Comparison of ENCODE assay signal across 10 cellular contexts in genomic region chr3:13018039-13018431, GRCh38. TPM values are rescaled to one million over a fixed set of nuclear protein-coding genes. Genes with fewer than 3 reads are reported as not detected.
DNase-seq lines count a peak whose midpoint lies in the region; ATAC-seq and TF ChIP-seq lines count a peak whose summit lies in the region.
"Had no signal": no experiment of that assay in that cellular context is flagged by ENCODE, and none has a peak within 500 bp of the region (broad histone marks: within the 10 kb centered on the region; RNA-seq: fewer than 3 reads in every experiment).

No MANE protein-coding gene starts in this region.

- H3K4me3 ChIP-seq in Karpas-422 (ENCODE audit: low read length) = no peak overlapping the region

- peaks cover 37 to 45% of the 10 kb centered on the region in 2 donors for H3K4me1 Mint-ChIP-seq in effector memory CD8-positive, alpha-beta T cell (ENCODE audit: low read depth in 2 of 2)
- peaks cover 75% of the 10 kb centered on the region for H3K4me1 Mint-ChIP-seq in osteocyte (ENCODE audit: unreplicated experiment)

- no peak for ATAC-seq in effector memory CD8-positive, alpha-beta T cell (replicated peaks)

- peak; percentile 63 for DNase-seq in DMS 273 treated with DMSO at 0.1 percent for 48 hours (lab: John Stamatoyannopoulos, UW)
- DNase-seq in NCI-H2029 treated with DMSO at 0.1 percent for 48 hours (lab: John Stamatoyannopoulos, UW) = peak; percentile 39
- DNase-seq in effector memory CD8-positive, alpha-beta T cell = no peak
- no peak for DNase-seq in osteocyte (ENCODE audit: extremely low spot score, unreplicated experiment)
- no peak for DNase-seq in Karpas-422
- DNase-seq in G401 (ENCODE audit: low spot score) = no peak
- no peak for DNase-seq in stimulated activated CD4-positive, alpha-beta T cell treated with anti-CD3 and anti-CD28 coated beads, Interleukin-15, amount 100 ng/mL, for 24 hours
- no peak for DNase-seq in activated effector memory CD4-positive, alpha-beta T cell treated with anti-CD3 and anti-CD28 coated beads, Interleukin-2, amount 50 U/mL, for 16 hours
- DNase-seq: activated CD4-positive, alpha-beta T cell treated with anti-CD3 and anti-CD28 coated beads for 4 hours; NCI-H1930 had no signal

- in situ Hi-C loops in G401 (cut with HindIII; ENCODE audit: low sequenced_read_pairs) = no loop called here

- no peaks in the 10 kb centered on the region for H3K9me3 ChIP-seq in Karpas-422 (ENCODE audit: low read length)

- H2AFZ ChIP-seq in Karpas-422 (ENCODE audit: low read length) = no peak overlapping the region

- H3K9me2 ChIP-seq in Karpas-422 (replicated peaks; ENCODE audit: insufficient read depth, low read length) = no peaks in the 10 kb centered on the region

- peak overlapping the region; percentile 60 to 96 for H3K27ac Mint-ChIP-seq in effector memory CD8-positive, alpha-beta T cell
- H3K27ac Mint-ChIP-seq in osteocyte (ENCODE audit: unreplicated experiment) = peak overlapping the region; percentile 41

- no peaks in the 10 kb centered on the region for H3K27me3 ChIP-seq in Karpas-422 (ENCODE audit: low read length)

- no peak overlapping the region for H3K9ac ChIP-seq in Karpas-422 (ENCODE audit: low read length)

- peaks cover 54% of the 10 kb centered on the region for H3K4me1 ChIP-seq in Karpas-422 (ENCODE audit: low read length)

- peaks cover 38% of the 10 kb centered on the region for H4K20me1 ChIP-seq in Karpas-422 (ENCODE audit: insufficient read depth, low read depth, low read length)

- H3K4me2 ChIP-seq in Karpas-422 (ENCODE audit: low read depth, low read length, poor library complexity, severe bottlenecking) = no peak overlapping the region

- H3K79me2 ChIP-seq in Karpas-422 (ENCODE audit: low read length) = no peaks in the 10 kb centered on the region

- H3K27me3 Mint-ChIP-seq in effector memory CD8-positive, alpha-beta T cell = no peaks in the 10 kb centered on the region
- H3K27me3 Mint-ChIP-seq in osteocyte (ENCODE audit: unreplicated experiment) = no peaks in the 10 kb centered on the region

- H3K4me3 Mint-ChIP-seq in effector memory CD8-positive, alpha-beta T cell = no peak overlapping the region
- H3K4me3 Mint-ChIP-seq in osteocyte (ENCODE audit: unreplicated experiment) = no peak overlapping the region

- H3K36me3 ChIP-seq in Karpas-422 (ENCODE audit: insufficient read depth, low read length) = no peaks in the 10 kb centered on the region

- H3K36me3 Mint-ChIP-seq in effector memory CD8-positive, alpha-beta T cell (ENCODE audit: insufficient read depth) = peaks cover 12% of the 10 kb centered on the region
- peaks cover 2% of the 10 kb centered on the region for H3K36me3 Mint-ChIP-seq in osteocyte (ENCODE audit: unreplicated experiment)

- TF ChIP-seq CTCF in osteocyte (IDR thresholded peaks at IDR 0.05) = no peak

- no peaks in the 10 kb centered on the region for H3K9me3 Mint-ChIP-seq in effector memory CD8-positive, alpha-beta T cell
- H3K9me3 Mint-ChIP-seq in osteocyte (ENCODE audit: unreplicated experiment) = no peaks in the 10 kb centered on the region

- no peak overlapping the region for H3K27ac ChIP-seq in Karpas-422 (ENCODE audit: low read length)

RNA-seq across cellular contexts. Expression of gene IQSEC1, which starts 55.2 kb away (rescaled TPM):
- total RNA-seq in osteocyte = 37.9 and 38.7 TPM in 2 replicates
- total RNA-seq in Karpas-422 (2014; rRNA removed; shearing (Covaris generic); ENCODE audit: low replicate concordance) = 4.7 and 8.2 TPM in 2 replicates
- 6.5 and 10.7 TPM in 2 replicates for total RNA-seq in G401 (2014; rRNA removed; shearing (Covaris generic))

Comparison
In these comparisons a context has a peak if more than half of its experiments do, and no peak if none do; other contexts are left out.
1. DNase-seq: peak in DMS 273 treated with DMSO at 0.1 percent for 48 hours (single experiment) and NCI-H2029 treated with DMSO at 0.1 percent for 48 hours (single experiment); none in effector memory CD8-positive, alpha-beta T cell (0 of 3), osteocyte (single experiment), Karpas-422 (single experiment), G401 (single experiment), stimulated activated CD4-positive, alpha-beta T cell treated with anti-CD3 and anti-CD28 coated beads, Interleukin-15, amount 100 ng/mL, for 24 hours (single experiment) and activated effector memory CD4-positive, alpha-beta T cell treated with anti-CD3 and anti-CD28 coated beads, Interleukin-2, amount 50 U/mL, for 16 hours (single experiment).